1 cellular context compared by ENCODE assay signal in the genomic region with DNA sequence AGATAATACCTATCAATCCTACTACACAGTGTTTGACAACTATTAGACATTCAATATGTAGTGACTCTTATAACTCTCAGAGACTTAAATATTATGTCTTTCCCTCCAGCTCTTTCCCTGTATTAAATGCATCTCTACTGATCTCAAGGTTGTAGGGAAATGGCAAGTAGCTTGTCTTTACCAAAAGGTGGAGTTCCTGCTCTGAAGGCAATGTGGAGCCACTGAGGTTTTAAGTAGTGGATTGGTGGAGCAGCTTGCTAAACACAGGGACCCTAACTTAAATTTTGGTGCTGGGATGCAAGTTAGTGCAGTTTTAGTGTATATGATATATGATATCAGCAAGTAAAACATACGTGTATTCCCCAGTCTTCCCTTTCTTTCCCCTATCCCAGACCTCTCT.
TF ChIP-seq lines count a peak whose summit lies in the region.

No MANE protein-coding gene starts in this region.

TF ChIP-seq in A549, 52 proteins besides CTCF, POLR2A, EP300 and RAD21 (continued from another document):
- TF ChIP-seq RARB (CRISPR knock-in tag; IDR thresholded peaks at IDR 0.05) = no peak
